Comparison of ENCODE assay signal across 27 cellular contexts in the genomic region with DNA sequence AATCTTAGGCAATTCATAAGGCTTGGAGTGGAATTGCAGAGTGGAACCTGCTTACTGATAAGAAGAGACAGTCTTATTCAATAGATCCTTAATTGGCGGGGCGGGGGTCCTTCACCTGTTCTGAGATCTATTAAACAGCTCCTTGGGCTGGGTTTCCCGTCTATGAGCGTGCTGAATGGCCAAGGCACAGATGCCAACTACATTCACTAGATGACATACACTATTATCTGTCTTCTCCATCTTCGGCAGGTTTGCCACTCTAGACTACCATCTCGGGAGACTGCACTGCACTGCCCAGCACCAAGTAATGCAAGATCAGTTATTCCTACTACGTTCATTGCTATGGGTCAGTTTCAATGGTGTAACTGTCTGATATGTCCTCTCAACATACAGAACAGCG.
A peak's percentile ranks its signal among the peaks of the same experiment; 100 is the strongest.
DNase-seq lines count a peak whose midpoint lies in the region; ATAC-seq, FAIRE-seq and TF ChIP-seq lines count a peak whose summit lies in the region.
"Had no signal": no experiment of that assay in that cellular context is flagged by ENCODE, and none has a peak within 500 bp of the region (broad histone marks: within the 10 kb centered on the region; RNA-seq: fewer than 3 reads in every experiment).

No MANE protein-coding gene starts in this region.

- no peak for TF ChIP-seq POLR2A in H1 (IDR thresholded peaks at IDR 0.05; ENCODE audit: control extremely low read depth in 1 of 2, low read depth in 2 of 2, low read length in 2 of 2)

- H2AK5ac ChIP-seq in H1 (ENCODE audit: low read depth, low read length) = no peak overlapping the region

- H3K27me3 Mint-ChIP-seq in T-helper 17 cell (peaks cover 50% of the 10 kb centered on the region), neural progenitor cell (ENCODE audit: insufficient read depth, low read depth) (peaks cover 3% of the 10 kb centered on the region)

- H3K27me3 ChIP-seq in H1 (replicated peaks in 1 of 4; ENCODE audit: control insufficient read depth in 3 of 4, extremely low read depth in 1 of 4, insufficient read depth in 3 of 4, low read length in 3 of 4) = no peaks in the 10 kb centered on the region
- H3K27me3 ChIP-seq in neural progenitor cell = no peaks in the 10 kb centered on the region
- H3K27me3 ChIP-seq: BLaER1 treated with 17β-estradiol and CSF1 and Interleukin-3, amounts not matched to agents 10 nM and 100 nM had no signal

- no peak overlapping the region for H3K14ac ChIP-seq in H1 (ENCODE audit: insufficient read length)

- no peak for TF ChIP-seq RAD21 in H1 (IDR thresholded peaks at IDR 0.05 in 1 of 2, conservative IDR thresholded peaks at IDR 0.05 in 1 of 2; ENCODE audit: low read depth in 2 of 2, low read length in 2 of 2)

- no peaks in the 10 kb centered on the region for H3K79me1 ChIP-seq in H1 (ENCODE audit: low read depth, low read length)

- no peak overlapping the region for H2BK12ac ChIP-seq in H1 (ENCODE audit: low read depth, low read length)

- POLR2A ChIA-PET in H1 (lab: Charles Lee; ENCODE audit: partially characterized antibody) = no interaction called here

- TF ChIP-seq CTCF in H1 (IDR thresholded peaks at IDR 0.05; ENCODE audit: control extremely low read depth in 1 of 3, insufficient read depth in 1 of 3, low read depth in 1 of 3, low read length in 3 of 3) (no peak), neural progenitor cell (IDR thresholded peaks at IDR 0.05) (no peak)

- no peak overlapping the region for H3K18ac ChIP-seq in H1 (ENCODE audit: extremely low read depth, low read length)

- no peak overlapping the region for H2BK20ac ChIP-seq in H1 (ENCODE audit: low read length)

- no peaks in the 10 kb centered on the region for H3K23me2 ChIP-seq in H1 (ENCODE audit: low read depth, low read length)

- H3K79me2 ChIP-seq in H1 (ENCODE audit: control insufficient read depth in 1 of 2, insufficient read depth in 2 of 2, low read length in 2 of 2) (no peaks in the 10 kb centered on the region), neural progenitor cell (ENCODE audit: low read depth) (no peaks in the 10 kb centered on the region)

- no peak overlapping the region for H3K9ac ChIP-seq in H1 (replicated peaks in 1 of 4; ENCODE audit: extremely low read depth in 1 of 4, low read depth in 3 of 4, low read length in 3 of 4)
- no peak overlapping the region for H3K9ac ChIP-seq in neural progenitor cell
- H3K9ac ChIP-seq: BLaER1 treated with 17β-estradiol and CSF1 and Interleukin-3, amounts not matched to agents 10 nM and 100 nM; GM23248 had no signal

- peak overlapping the region; percentile 72 for H3K27ac Mint-ChIP-seq in T-helper 17 cell
- H3K27ac Mint-ChIP-seq in neural progenitor cell = no peak overlapping the region
- H3K27ac Mint-ChIP-seq: CD14-positive monocyte; CD4-positive, alpha-beta T cell; HFFc6 had no signal

- ATAC-seq in T-helper 17 cell (no peak), HG03571 (IDR thresholded peaks at IDR 0.05; ENCODE audit: unreplicated experiment) (no peak)
- ATAC-seq: A549, GM12878 had no signal

- no peak overlapping the region for H4K5ac ChIP-seq in H1 (ENCODE audit: insufficient read length, low read depth, low read length)

- H3K4me3 Mint-ChIP-seq in T-helper 17 cell (no peak overlapping the region), neural progenitor cell (no peak overlapping the region)
- H3K4me3 Mint-ChIP-seq: CD14-positive monocyte; CD4-positive, alpha-beta T cell; CD8-positive, alpha-beta memory T cell; HFFc6 had no signal

- WGBS in H1 (ENCODE audit: extremely low coverage in 1 of 2, insufficient coverage in 1 of 2, insufficient read length in 1 of 2, insufficient replicate concordance in 2 of 2, low coverage in 1 of 2, low lambda C conversion rate in 2 of 2, missing lambda C conversion rate in 1 of 2), 2 experiments = 89% methylated on average over 8 of the region's 8 CpGs; no CpG with 5 or more reads in 1 of the 2 experiments

- TF ChIP-seq EP300 in H1 (IDR thresholded peaks at IDR 0.05; ENCODE audit: borderline replicate concordance in 1 of 2, low read depth in 2 of 2, low read length in 2 of 2) = no peak

- H3K4me1 Mint-ChIP-seq in T-helper 17 cell (peaks cover 7% of the 10 kb centered on the region), neural progenitor cell (peaks cover 2% of the 10 kb centered on the region)

- no peak overlapping the region for H2BK120ac ChIP-seq in H1 (replicated peaks; ENCODE audit: low read depth, low read length)

- H3K27ac ChIP-seq in cingulate gyrus (ENCODE audit: low read depth, low read length) (peak overlapping the region; percentile 95), H1 (ENCODE audit: low read depth, low read length) (no peak overlapping the region), temporal lobe (ENCODE audit: low read depth, low read length) (peak overlapping the region; percentile 97), neural progenitor cell (no peak overlapping the region)
- H3K27ac ChIP-seq: A549; BLaER1 treated with 17β-estradiol and CSF1 and Interleukin-3, amounts not matched to agents 10 nM and 100 nM; GM23248 had no signal

- H3K4me3 ChIP-seq in H1 (ENCODE audit: extremely low read depth in 1 of 4, insufficient read depth in 2 of 4, low read depth in 3 of 4, low read length in 4 of 4) = no peak overlapping the region
- H3K4me3 ChIP-seq in neural progenitor cell = no peak overlapping the region
- H3K4me3 ChIP-seq: A549; BLaER1 treated with 17β-estradiol and CSF1 and Interleukin-3, amounts not matched to agents 10 nM and 100 nM; GM12878; GM23248; HAP-1 had no signal

- H3K9me3 ChIP-seq in T-helper 17 cell (ENCODE audit: control insufficient read depth, low read length, poor library complexity, severe bottlenecking) (no peaks in the 10 kb centered on the region), H1 (ENCODE audit: insufficient read depth in 2 of 2, low read depth in 1 of 2, low read length in 1 of 2) (no peaks in the 10 kb centered on the region), neural progenitor cell (ENCODE audit: low read depth) (no peaks in the 10 kb centered on the region)
- H3K9me3 ChIP-seq: A549; BE2C; BLaER1 treated with 17β-estradiol and CSF1 and Interleukin-3, amounts not matched to agents 10 nM and 100 nM; HAP-1 had no signal

- DNase-seq in T-helper 17 cell (no peak), H1 (ENCODE audit: low read depth in 1 of 2, low spot score in 2 of 2) (no peak), neural progenitor cell (ENCODE audit: low spot score) (no peak), RPMI8226 (no peak)
- DNase-seq: 8988T; ACHN; AML-193; BE2C; CD4-positive, alpha-beta T cell; CD8-positive, alpha-beta memory T cell; DMS 273 treated with DMSO at 0.1 percent for 48 hours; DMS79; EL; GDM1; GM23248; HFFc6 had no signal

- no peaks in the 10 kb centered on the region for H3F3A ChIP-seq in neural progenitor cell (ENCODE audit: low read depth)

- H2AFZ ChIP-seq in H1 (ENCODE audit: low read length) (0 out of 2 replicates have a peak overlapping the region, but pooled peaks have one; percentile 8), neural progenitor cell (replicated peaks) (no peak overlapping the region)
- H2AFZ ChIP-seq: GM23248 had no signal

- no peaks in the 10 kb centered on the region for H3K36me3 ChIP-seq in H1 (ENCODE audit: control insufficient read depth in 2 of 4, insufficient read depth in 4 of 4, low read length in 3 of 4)
- no peaks in the 10 kb centered on the region for H3K36me3 ChIP-seq in neural progenitor cell
- H3K36me3 ChIP-seq: BE2C; BLaER1 treated with 17β-estradiol and CSF1 and Interleukin-3, amounts not matched to agents 10 nM and 100 nM; HAP-1 had no signal

- no peak overlapping the region for H3K23ac ChIP-seq in H1 (ENCODE audit: insufficient read length)

- H2BK5ac ChIP-seq in H1 (ENCODE audit: low read depth, low read length) = no peak overlapping the region

- H4K91ac ChIP-seq in H1 (replicated peaks; ENCODE audit: insufficient read length, low read length) = no peak overlapping the region

- no peaks in the 10 kb centered on the region for H3K9me3 Mint-ChIP-seq in neural progenitor cell
- H3K9me3 Mint-ChIP-seq: CD14-positive monocyte; CD4-positive, alpha-beta T cell; CD8-positive, alpha-beta memory T cell; HFFc6 had no signal

- H3K4me1 ChIP-seq in H1 (replicated peaks in 1 of 4; ENCODE audit: control insufficient read depth in 3 of 4, insufficient read depth in 4 of 4, low read length in 3 of 4) (no peaks in the 10 kb centered on the region), neural progenitor cell (no peaks in the 10 kb centered on the region)
- H3K4me1 ChIP-seq: BE2C had no signal

- H2BK15ac ChIP-seq in H1 (ENCODE audit: low read length) = no peak overlapping the region

- H4K20me1 ChIP-seq in H1 (replicated peaks in 1 of 2; ENCODE audit: control insufficient read depth in 1 of 2, insufficient read depth in 2 of 2, low read length in 2 of 2) (no peaks in the 10 kb centered on the region), neural progenitor cell (ENCODE audit: low read depth) (no peaks in the 10 kb centered on the region)
- H4K20me1 ChIP-seq: BLaER1 treated with 17β-estradiol and CSF1 and Interleukin-3, amounts not matched to agents 10 nM and 100 nM had no signal

- H3K4ac ChIP-seq in H1 (replicated peaks; ENCODE audit: insufficient read length, low read depth, low read length) = no peak overlapping the region

- no peak overlapping the region for H3K56ac ChIP-seq in H1 (replicated peaks; ENCODE audit: insufficient read length, low read depth, low read length)

- CTCF ChIA-PET in H1 (lab: Charles Lee; ENCODE audit: partially characterized antibody) = interaction anchor here (0.6 to 1.4 kb wide), 4 partner anchors 19 to 177 kb away, joined by 3 read pairs; no protein-coding TSS in a partner anchor

- FAIRE-seq in H1 (lab: Jason Lieb, UNC) = no peak
- FAIRE-seq: A549, D721Med, GM12878, GM19239, H54 had no signal

- no peak overlapping the region for H3K4me2 ChIP-seq in H1 (ENCODE audit: insufficient read depth in 1 of 2, low read depth in 2 of 2, low read length in 2 of 2)
- H3K4me2 ChIP-seq in neural progenitor cell = no peak overlapping the region
- H3K4me2 ChIP-seq: A549; BLaER1 treated with 17β-estradiol and CSF1 and Interleukin-3, amounts not matched to agents 10 nM and 100 nM had no signal

- H3K36me3 Mint-ChIP-seq in T-helper 17 cell (ENCODE audit: low read depth) (peaks cover 2% of the 10 kb centered on the region), neural progenitor cell (no peaks in the 10 kb centered on the region)
- H3K36me3 Mint-ChIP-seq: CD14-positive monocyte; CD8-positive, alpha-beta memory T cell had no signal

- H4K8ac ChIP-seq in H1 (ENCODE audit: extremely low read depth, insufficient read depth, low read length) = no peak overlapping the region

TF ChIP-seq in H1, 55 proteins besides CTCF, POLR2A, EP300 and RAD21 (continues in another document):
- no peak for TF ChIP-seq RXRA (IDR thresholded peaks at IDR 0.05; ENCODE audit: insufficient read depth, low read depth, low read length)
- TF ChIP-seq TAF7 (optimal IDR thresholded peaks at IDR 0.05; ENCODE audit: borderline replicate concordance, low read depth, low read length) = no peak
- no peak for TF ChIP-seq EZH2 (IDR thresholded peaks at IDR 0.05; ENCODE audit: low read depth, low read length, severe bottlenecking)
- no peak for TF ChIP-seq FOSL1 (IDR thresholded peaks at IDR 0.05; ENCODE audit: insufficient read depth, low read depth, low read length)
- TF ChIP-seq, protein P1, sequence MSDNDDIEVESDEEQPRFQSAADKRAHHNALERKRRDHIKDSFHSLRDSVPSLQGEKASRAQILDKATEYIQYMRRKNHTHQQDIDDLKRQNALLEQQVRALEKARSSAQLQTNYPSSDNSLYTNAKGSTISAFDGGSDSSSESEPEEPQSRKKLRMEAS (IDR thresholded peaks at IDR 0.05) = no peak

Comparison
In these comparisons a context has a peak if more than half of its experiments do, and no peak if none do; other contexts are left out.
1. H3K27ac ChIP-seq: peak in cingulate gyrus (single experiment) and temporal lobe (single experiment); none in H1 (single experiment) and neural progenitor cell (single experiment).